27 cellular contexts compared by ENCODE assay signal in the genomic region with DNA sequence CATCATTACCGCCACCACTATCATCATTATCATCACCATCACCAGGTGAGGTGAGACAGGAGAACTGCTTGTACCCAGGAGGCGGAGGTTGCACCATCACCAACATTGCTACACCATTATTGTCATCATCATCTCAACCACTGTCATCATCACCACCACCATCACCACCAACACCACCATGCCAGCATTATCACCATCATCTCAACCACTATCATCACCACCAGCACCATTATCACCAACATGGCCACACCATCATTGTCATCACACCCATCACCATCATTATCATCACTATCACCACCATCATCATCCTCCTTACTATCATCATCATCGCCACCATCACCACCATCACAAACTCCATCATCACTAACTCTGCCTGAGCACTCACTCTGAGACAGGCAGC.
DNase-seq lines count a peak whose midpoint lies in the region; ATAC-seq, FAIRE-seq and TF ChIP-seq lines count a peak whose summit lies in the region.
"Had no signal": no experiment of that assay in that cellular context is flagged by ENCODE, and none has a peak within 500 bp of the region (broad histone marks: within the 10 kb centered on the region; RNA-seq: fewer than 3 reads in every experiment).

No MANE protein-coding gene starts in this region.

- POLR2A ChIA-PET in HEK293 (lab: Yijun Ruan, JAX) (no interaction called here), K562 (lab: Yijun Ruan, JAX) (no interaction called here), WTC11 (lab: Charles Lee) (no interaction called here)

- H4K20me1 ChIP-seq in H9 (ENCODE audit: control insufficient read depth, insufficient read depth, insufficient read length): no peaks in the 10 kb centered on the region
- no peaks in the 10 kb centered on the region for H4K20me1 ChIP-seq in K562 (replicated peaks; ENCODE audit: control insufficient read depth, insufficient read depth, low read length)
- H4K20me1 ChIP-seq: BLaER1 had no signal

- H3K4ac ChIP-seq in H9 (ENCODE audit: low read depth, low read length) (no peak overlapping the region), trophoblast cell (ENCODE audit: low read depth, low read length) (no peak overlapping the region)

- H2BK12ac ChIP-seq in H9 (ENCODE audit: insufficient read length, low read depth, low read length) (no peak overlapping the region), trophoblast cell (ENCODE audit: low read length) (no peak overlapping the region)

- H3K27ac ChIP-seq in H9 (ENCODE audit: insufficient read length, low read depth, low read length): no peak overlapping the region
- H3K27ac ChIP-seq in HEK293 (ENCODE audit: extremely low read depth, low read depth, low read length): no peak overlapping the region
- no peak overlapping the region for H3K27ac ChIP-seq in K562 (ENCODE audit: extremely low read depth, low read depth, low read length)
- H3K27ac ChIP-seq in trophoblast cell (ENCODE audit: low read depth, low read length): no peak overlapping the region
- no peak overlapping the region for H3K27ac ChIP-seq in pancreas
- H3K27ac ChIP-seq: BLaER1 had no signal

- no peak overlapping the region for H3K9ac ChIP-seq in H9 (ENCODE audit: extremely low read depth, insufficient read length, low read length)
- H3K9ac ChIP-seq in K562 (ENCODE audit: insufficient read depth in 1 of 2, low read depth in 2 of 2, low read length in 2 of 2): no peak overlapping the region
- H3K9ac ChIP-seq in trophoblast cell (ENCODE audit: low read length): no peak overlapping the region
- H3K9ac ChIP-seq: BLaER1 had no signal

- H3K23me2 ChIP-seq in H9 (ENCODE audit: insufficient read length, low read depth, low read length, poor library complexity, severe bottlenecking): no peaks in the 10 kb centered on the region

- WGBS in H9 (ENCODE audit: extremely low coverage, insufficient read length, low lambda C conversion rate): 100% methylated on average over 1 of the region's 3 CpGs
- WGBS in K562 (ENCODE audit: insufficient coverage, low coverage, missing lambda C conversion rate): 17% methylated on average over 3 of the region's 3 CpGs
- no CpG with 5 or more reads among the region's 3 CpGs for WGBS in trophoblast cell (ENCODE audit: extremely low coverage, insufficient coverage, insufficient read length)
- 75 to 83% methylated on average over 3 of the region's 3 CpGs for WGBS in pancreas, 2 donors

- H3K9me3 ChIP-seq in H9 (ENCODE audit: control insufficient read depth, low read depth, low read length): peaks cover 69% of the 10 kb centered on the region
- H3K9me3 ChIP-seq in HEK293 (ENCODE audit: control insufficient read depth, insufficient read depth, low read depth, low read length): no peaks in the 10 kb centered on the region
- no peaks in the 10 kb centered on the region for H3K9me3 ChIP-seq in K562 (replicated peaks; ENCODE audit: control insufficient read depth, insufficient read depth, low read depth, low read length)
- peaks cover 27% of the 10 kb centered on the region for H3K9me3 ChIP-seq in trophoblast cell (ENCODE audit: insufficient read depth, low read depth, low read length)
- H3K9me3 ChIP-seq in pancreas: no peaks in the 10 kb centered on the region
- H3K9me3 ChIP-seq: BE2C had no signal

- H3K79me1 ChIP-seq in H9 (ENCODE audit: insufficient read depth, low read depth, low read length, poor library complexity, severe bottlenecking): no peaks in the 10 kb centered on the region
- no peaks in the 10 kb centered on the region for H3K79me1 ChIP-seq in trophoblast cell (ENCODE audit: low read length)

- H3K27me3 ChIP-seq in H9 (ENCODE audit: insufficient read depth, low read length) (no peaks in the 10 kb centered on the region), K562 (ENCODE audit: control insufficient read depth in 2 of 2, insufficient read depth in 2 of 2, low read length in 2 of 2) (no peaks in the 10 kb centered on the region; a peak in 1 of 5 replicates), trophoblast cell (ENCODE audit: insufficient read depth, low read length) (no peaks in the 10 kb centered on the region), pancreas (no peaks in the 10 kb centered on the region)
- H3K27me3 ChIP-seq: BE2C, BLaER1 had no signal

- TF ChIP-seq CTCF in H9 (conservative IDR thresholded peaks at IDR 0.05): no peak
- no peak for TF ChIP-seq CTCF in HEK293 (tag by site-specific recombination; IDR thresholded peaks at IDR 0.05)
- no peak for TF ChIP-seq CTCF in K562 (IDR thresholded peaks at IDR 0.05 in 2 of 3, conservative IDR thresholded peaks at IDR 0.05 in 1 of 3; ENCODE audit: insufficient read depth in 2 of 3, low read depth in 1 of 3, low read length in 3 of 3)
- TF ChIP-seq CTCF in pancreas (IDR thresholded peaks at IDR 0.05): no peak
- TF ChIP-seq CTCF in WTC11 (IDR thresholded peaks at IDR 0.05): no peak

- no peak for DNase-seq in H9
- DNase-seq in K562 (ENCODE audit: extremely low read depth in 1 of 4, low spot score in 3 of 4): no peak
- DNase-seq in trophoblast cell: no peak
- DNase-seq in pancreas: no peak
- DNase-seq in WTC11 (ENCODE audit: low spot score): no peak
- DNase-seq: 8988T; ACHN; BE2C; C1 segment of cervical spinal cord; CD4-positive, alpha-beta memory T cell; CD4-positive, CD25-positive, alpha-beta regulatory T cell; CD8-positive, alpha-beta memory T cell; COR-L47; DMS 273 treated with DMSO at 0.1 percent for 48 hours; DMS153; DMS53; DMS79; DND-41; EL; GDM1 had no signal

- no peaks in the 10 kb centered on the region for H3K9me1 ChIP-seq in K562 (ENCODE audit: control insufficient read depth, insufficient read depth, low read length)

- H3T11ph ChIP-seq in H9 (ENCODE audit: low read length): no peak overlapping the region

- H4K12ac ChIP-seq in trophoblast cell (ENCODE audit: low read depth, low read length): no peak overlapping the region

- H3K27ac Mint-ChIP-seq in H9 (no peak overlapping the region), WTC11 (no peak overlapping the region)
- H3K27ac Mint-ChIP-seq: CD14-positive monocyte; CD4-positive, alpha-beta memory T cell; CD4-positive, CD25-positive, alpha-beta regulatory T cell; CD8-positive, alpha-beta memory T cell had no signal

- H3K36me3 Mint-ChIP-seq in H9 (ENCODE audit: insufficient read depth in 1 of 3, low read depth in 3 of 3) (peaks cover 0 to 16% (median 9%) of the 10 kb centered on the region in 3 experiments; a peak in 4 of 7 replicates), WTC11 (no peaks in the 10 kb centered on the region)
- H3K36me3 Mint-ChIP-seq: CD14-positive monocyte; CD4-positive, alpha-beta memory T cell; CD4-positive, CD25-positive, alpha-beta regulatory T cell; CD8-positive, alpha-beta memory T cell had no signal

- H2BK5ac ChIP-seq in H9 (ENCODE audit: insufficient read length, low read length): no peak overlapping the region
- H2BK5ac ChIP-seq in trophoblast cell (ENCODE audit: low read depth, low read length, poor library complexity): no peak overlapping the region

- no peak overlapping the region for H3K14ac ChIP-seq in H9 (ENCODE audit: insufficient read depth, low read length)
- no peak overlapping the region for H3K14ac ChIP-seq in trophoblast cell (ENCODE audit: low read length)

- H3K79me2 ChIP-seq in H9 (ENCODE audit: insufficient read depth, low read length) (no peaks in the 10 kb centered on the region), K562 (ENCODE audit: control insufficient read depth, insufficient read depth, low read length) (no peaks in the 10 kb centered on the region), trophoblast cell (ENCODE audit: control insufficient read depth, insufficient read depth, low read length, poor library complexity) (no peaks in the 10 kb centered on the region)

- H2BK120ac ChIP-seq in H9 (ENCODE audit: low read depth, low read length, poor library complexity, severe bottlenecking) (no peak overlapping the region), trophoblast cell (ENCODE audit: insufficient read depth, low read length, poor library complexity) (no peak overlapping the region)

- H3K4me1 ChIP-seq in H9 (ENCODE audit: insufficient read depth, low read length) (no peaks in the 10 kb centered on the region), HEK293 (ENCODE audit: control insufficient read depth, insufficient read depth, low read length) (no peaks in the 10 kb centered on the region), K562 (replicated peaks in 1 of 2; ENCODE audit: control insufficient read depth in 2 of 2, insufficient read depth in 2 of 2, low read length in 2 of 2) (peaks cover 0 to 8% of the 10 kb centered on the region in 2 experiments; a peak in 2 of 5 replicates), trophoblast cell (ENCODE audit: control insufficient read depth in 1 of 2, insufficient read depth in 2 of 2, low read length in 2 of 2) (no peaks in the 10 kb centered on the region), pancreas (no peaks in the 10 kb centered on the region)
- H3K4me1 ChIP-seq: BE2C had no signal

- intact Hi-C loops in K562 (cut with micrococcal nuclease): no loop called here
- intact Hi-C loops in pancreas (cut with DNase I): no loop called here

- no peak for TF ChIP-seq RAD21 in K562 (CRISPR knock-in tag; conservative IDR thresholded peaks at IDR 0.05 in 1 of 2, IDR thresholded peaks at IDR 0.05 in 1 of 2)

- H4K8ac ChIP-seq in H9 (replicated peaks; ENCODE audit: insufficient read length, low read depth, low read length): no peak overlapping the region
- no peak overlapping the region for H4K8ac ChIP-seq in trophoblast cell (ENCODE audit: low read depth, low read length)

- no peak for TF ChIP-seq POLR2A in K562 (conservative IDR thresholded peaks at IDR 0.05)

- in situ Hi-C loops in K562 (cut with MboI): no loop called here

- no peak overlapping the region for H2BK15ac ChIP-seq in H9 (ENCODE audit: low read depth, low read length)

- H3K4me3 ChIP-seq in HEK293 (ENCODE audit: low read depth, low read length) (no peak overlapping the region), K562 (no peak overlapping the region), trophoblast cell (ENCODE audit: low read depth, low read length) (no peak overlapping the region), pancreas (no peak overlapping the region)
- H3K4me3 ChIP-seq: BLaER1 had no signal

- H3K4me2 ChIP-seq in H9 (ENCODE audit: insufficient read depth, insufficient read length, low read length) (no peak overlapping the region), K562 (ENCODE audit: insufficient read depth, low read length) (no peak overlapping the region), trophoblast cell (ENCODE audit: low read length) (no peak overlapping the region)
- H3K4me2 ChIP-seq: BLaER1 had no signal

- ATAC-seq in K562: no peak
- ATAC-seq in pancreas: no peak
- ATAC-seq in WTC11: no peak
- no peak for ATAC-seq in HG02623 (IDR thresholded peaks at IDR 0.05; ENCODE audit: unreplicated experiment)

- H3K9me3 Mint-ChIP-seq in H9 (peaks cover 57 to 59% of the 10 kb centered on the region in 2 experiments), WTC11 (peaks cover 7% of the 10 kb centered on the region; the same call in 1 of the 2 replicates)

- CTCF ChIA-PET in HEK293 (lab: Yijun Ruan, JAX): no interaction called here
- CTCF ChIA-PET in K562 (lab: Yijun Ruan, JAX; ENCODE audit: low intra/inter-chr PET ratio): no interaction called here
- CTCF ChIA-PET in WTC11 (lab: Charles Lee): no interaction called here

- H3K23ac ChIP-seq in H9 (ENCODE audit: insufficient read length, low read depth, low read length) (no peak overlapping the region), trophoblast cell (ENCODE audit: low read length) (peak overlapping the region; percentile 9)

- peaks cover 2% of the 10 kb centered on the region; the same call in 1 of the 2 replicates for H3K27me3 Mint-ChIP-seq in H9 (ENCODE audit: low read depth)
- no peaks in the 10 kb centered on the region; the same call in 1 of the 2 replicates for H3K27me3 Mint-ChIP-seq in WTC11 (ENCODE audit: low read depth)
- H3K27me3 Mint-ChIP-seq: CD4-positive, CD25-positive, alpha-beta regulatory T cell had no signal

- peak overlapping the region; percentile 21 for H3K56ac ChIP-seq in H9 (ENCODE audit: insufficient read length, low read depth, low read length)

- TF ChIP-seq EP300 in K562 (IDR thresholded peaks at IDR 0.05; ENCODE audit: low read length): no peak

- H4K91ac ChIP-seq in H9 (ENCODE audit: insufficient read length, low read depth, low read length): no peak overlapping the region
- H4K91ac ChIP-seq in trophoblast cell (ENCODE audit: low read depth, low read length): no peak overlapping the region

- H2AFZ ChIP-seq in H9 (ENCODE audit: low read length) (no peak overlapping the region), K562 (ENCODE audit: low read depth, low read length) (no peak overlapping the region), trophoblast cell (ENCODE audit: insufficient read depth, low read length, poor library complexity) (no peak overlapping the region)

- H3K36me3 ChIP-seq in HEK293 (ENCODE audit: control insufficient read depth in 2 of 2, insufficient read depth in 1 of 2, low read length in 2 of 2) (no peaks in the 10 kb centered on the region), K562 (ENCODE audit: control insufficient read depth, insufficient read depth, low read length) (no peaks in the 10 kb centered on the region), trophoblast cell (ENCODE audit: control insufficient read depth in 1 of 2, insufficient read depth in 2 of 2, low read length in 2 of 2) (no peaks in the 10 kb centered on the region), pancreas (no peaks in the 10 kb centered on the region)
- H3K36me3 ChIP-seq: BE2C, BLaER1 had no signal

- H2AK5ac ChIP-seq in H9 (ENCODE audit: insufficient read length, low read length) (no peak overlapping the region), trophoblast cell (ENCODE audit: low read length) (no peak overlapping the region)

- no peak overlapping the region for H4K5ac ChIP-seq in H9 (ENCODE audit: insufficient read length, low read depth, low read length)

- H2BK20ac ChIP-seq in H9 (ENCODE audit: low read depth, low read length, poor library complexity, severe bottlenecking): no peak overlapping the region

- H3K18ac ChIP-seq in H9 (ENCODE audit: insufficient read length, low read depth, low read length): no peak overlapping the region
- no peak overlapping the region for H3K18ac ChIP-seq in trophoblast cell (ENCODE audit: low read length)

- FAIRE-seq in K562 (lab: Jason Lieb, UNC) (no peak), pancreas (lab: Jason Lieb, UNC) (no peak)
- FAIRE-seq: A204.1, GM12891, GM19239 had no signal

- H3K4me1 Mint-ChIP-seq in H9 (no peaks in the 10 kb centered on the region), WTC11 (no peaks in the 10 kb centered on the region)
- H3K4me1 Mint-ChIP-seq: CD14-positive monocyte; CD4-positive, alpha-beta memory T cell; CD4-positive, CD25-positive, alpha-beta regulatory T cell; CD8-positive, alpha-beta memory T cell had no signal

- no peak overlapping the region for H3K4me3 Mint-ChIP-seq in H9
- H3K4me3 Mint-ChIP-seq in WTC11: no peak overlapping the region
- H3K4me3 Mint-ChIP-seq: CD14-positive monocyte; CD4-positive, alpha-beta memory T cell; CD4-positive, CD25-positive, alpha-beta regulatory T cell; CD8-positive, alpha-beta memory T cell had no signal

- no TSS peak for BruUV-seq in K562 (replicated peaks; lab: Mats Ljungman, UMichigan)
